Comparison of ENCODE assay signal across 1 cellular context in the genomic region with DNA sequence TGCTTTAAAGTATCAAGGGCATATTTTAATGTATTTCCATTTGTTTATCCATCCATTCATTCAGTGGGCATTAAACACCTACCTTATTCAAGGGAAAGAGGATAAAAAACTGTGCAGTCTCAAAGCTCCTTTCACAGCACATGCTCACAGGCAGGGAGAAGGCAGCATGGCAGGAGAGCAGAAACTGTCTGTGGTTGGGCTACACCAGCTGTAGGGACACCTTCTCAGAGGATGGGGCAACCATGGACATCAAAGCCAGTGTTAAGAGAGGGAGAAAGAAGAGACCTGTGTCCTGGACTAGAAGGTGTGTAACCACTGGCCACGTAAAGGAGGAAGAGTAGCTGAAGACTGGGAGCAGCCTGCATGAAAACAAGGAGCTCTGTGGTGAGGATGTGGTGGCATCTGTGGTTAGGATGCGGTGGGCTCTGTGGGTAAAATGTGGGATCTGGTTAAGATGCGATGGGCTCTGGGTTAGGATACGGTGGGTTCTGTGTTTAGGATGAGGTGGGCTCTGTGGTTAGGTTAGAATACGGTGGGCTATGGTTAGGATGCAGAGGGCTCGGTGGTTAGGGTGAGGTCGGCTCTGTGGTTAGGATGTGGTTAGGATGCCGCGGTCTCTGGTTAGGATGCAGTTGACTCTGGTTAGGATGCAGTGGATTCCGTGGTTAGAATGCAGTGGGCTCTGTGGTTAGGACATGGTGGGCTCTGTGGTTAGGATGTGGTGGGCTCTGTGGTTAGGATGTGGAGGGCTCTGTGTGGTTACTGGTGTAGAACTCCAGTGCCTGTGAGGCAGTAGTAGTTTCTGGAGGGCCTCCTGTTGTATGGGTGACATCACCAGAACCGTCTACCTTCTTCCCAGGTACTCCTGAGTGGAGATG.
TF ChIP-seq lines count a peak whose summit lies in the region.

No MANE protein-coding gene starts in this region.

TF ChIP-seq in IMR-90, 13 proteins besides CTCF, POLR2A, EP300 and RAD21 (continued from another document):
- TF ChIP-seq, protein P1, sequence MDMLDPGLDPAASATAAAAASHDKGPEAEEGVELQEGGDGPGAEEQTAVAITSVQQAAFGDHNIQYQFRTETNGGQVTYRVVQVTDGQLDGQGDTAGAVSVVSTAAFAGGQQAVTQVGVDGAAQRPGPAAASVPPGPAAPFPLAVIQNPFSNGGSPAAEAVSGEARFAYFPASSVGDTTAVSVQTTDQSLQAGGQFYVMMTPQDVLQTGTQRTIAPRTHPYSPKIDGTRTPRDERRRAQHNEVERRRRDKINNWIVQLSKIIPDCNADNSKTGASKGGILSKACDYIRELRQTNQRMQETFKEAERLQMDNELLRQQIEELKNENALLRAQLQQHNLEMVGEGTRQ (IDR thresholded peaks at IDR 0.05; ENCODE audit: low read depth, low read length), result no peak
- TF ChIP-seq SMC3 (IDR thresholded peaks at IDR 0.05; ENCODE audit: low read depth, low read length), result no peak
- no peak for TF ChIP-seq MAZ (IDR thresholded peaks at IDR 0.05; ENCODE audit: borderline replicate concordance, low read depth, low read length)
- no peak for TF ChIP-seq ELK1 (IDR thresholded peaks at IDR 0.05; ENCODE audit: borderline replicate concordance, low read depth, low read length)
- no peak for TF ChIP-seq CHD1 (IDR thresholded peaks at IDR 0.05; ENCODE audit: low read depth, low read length)
